ENCODE assay signal across 14 cellular contexts in genomic region chr2:216505133-216506106, GRCh38. TPM values are rescaled to one million over a fixed set of nuclear protein-coding genes. Genes with fewer than 3 reads are reported as not detected.
A peak's percentile ranks its signal among the peaks of the same experiment; 100 is the strongest.
DNase-seq lines count a peak whose midpoint lies in the region; TF ChIP-seq lines count a peak whose summit lies in the region.
"Had no signal": no experiment of that assay in that cellular context is flagged by ENCODE, and none has a peak within 500 bp of the region (broad histone marks: within the 10 kb centered on the region; RNA-seq: fewer than 3 reads in every experiment).

No MANE protein-coding gene starts in this region.

- H3K36me3 Mint-ChIP-seq in activated T-cell treated with anti-CD3 and anti-CD28 coated beads, Interleukin-2, amount 50 U/mL, for 24 hours (ENCODE audit: low read depth) = peaks cover 91% of the 10 kb centered on the region
- peaks cover 24% of the 10 kb centered on the region for H3K36me3 Mint-ChIP-seq in activated naive CD8-positive, alpha-beta T cell
- H3K36me3 Mint-ChIP-seq in neural progenitor cell = peaks cover 50% of the 10 kb centered on the region

- H3K9me3 ChIP-seq in HUES48 (ENCODE audit: control insufficient read depth, insufficient read depth, low read length) (no peaks in the 10 kb centered on the region), neural progenitor cell (ENCODE audit: low read depth) (no peaks in the 10 kb centered on the region), vagina (no peaks in the 10 kb centered on the region)
- H3K9me3 ChIP-seq: upper lobe of right lung had no signal

- H3K4me3 ChIP-seq in HUES48 (ENCODE audit: low read depth, low read length) (no peak overlapping the region), neural progenitor cell (no peak overlapping the region), vagina (no peak overlapping the region)
- H3K4me3 ChIP-seq: upper lobe of right lung had no signal

- H3F3A ChIP-seq in neural progenitor cell (ENCODE audit: low read depth) = peaks cover 81% of the 10 kb centered on the region

- peaks cover 42% of the 10 kb centered on the region for H3K79me2 ChIP-seq in neural progenitor cell (ENCODE audit: low read depth)

- H3K27me3 Mint-ChIP-seq in activated T-cell treated with anti-CD3 and anti-CD28 coated beads, Interleukin-2, amount 50 U/mL, for 24 hours = no peaks in the 10 kb centered on the region
- H3K27me3 Mint-ChIP-seq in activated naive CD8-positive, alpha-beta T cell = no peaks in the 10 kb centered on the region
- peaks cover 2% of the 10 kb centered on the region for H3K27me3 Mint-ChIP-seq in neural progenitor cell (ENCODE audit: insufficient read depth, low read depth)

- peak overlapping the region; percentile 14 for H3K27ac ChIP-seq in HUES48 (ENCODE audit: low read depth, low read length)
- H3K27ac ChIP-seq in neural progenitor cell = peak overlapping the region; percentile 34
- H3K27ac ChIP-seq in vagina = no peak overlapping the region
- H3K27ac ChIP-seq: KMS-11, upper lobe of right lung had no signal

- peak; percentile 45 for DNase-seq in activated T-cell treated with anti-CD3 and anti-CD28 coated beads, Interleukin-2, amount 50 U/mL, for 24 hours
- no peak for DNase-seq in activated T-cell treated with anti-CD3 and anti-CD28 coated beads, Interleukin-2, amount 50 U/mL, for 1 hour
- DNase-seq in neural progenitor cell (ENCODE audit: low spot score) (no peak), foreskin melanocyte (no peak), vagina (ENCODE audit: extremely low spot score in 2 of 2) (no peak), NCI-H1092 treated with DMSO at 0.1 percent for 48 hours (lab: John Stamatoyannopoulos, UW) (no peak)
- DNase-seq: anterior cingulate cortex, mammary epithelial cell, NCI-H187, NCI-H526 treated with DMSO at 0.1 percent for 48 hours, upper lobe of right lung had no signal

- peak overlapping the region; percentile 87 for H3K27ac Mint-ChIP-seq in activated T-cell treated with anti-CD3 and anti-CD28 coated beads, Interleukin-2, amount 50 U/mL, for 24 hours
- H3K27ac Mint-ChIP-seq in activated naive CD8-positive, alpha-beta T cell = peak overlapping the region; percentile 54
- H3K27ac Mint-ChIP-seq in neural progenitor cell = no peak overlapping the region

- H3K9ac ChIP-seq in HUES48 (ENCODE audit: low read depth, low read length) (no peak overlapping the region), neural progenitor cell (no peak overlapping the region)
- H3K9ac ChIP-seq: KMS-11 had no signal

- H3K36me3 ChIP-seq in HUES48 (ENCODE audit: control insufficient read depth, insufficient read depth, low read length) = peaks cover 58% of the 10 kb centered on the region
- H3K36me3 ChIP-seq in neural progenitor cell = peaks cover 26% of the 10 kb centered on the region
- peaks cover 0 to 40% of the 10 kb centered on the region in 2 donors for H3K36me3 ChIP-seq in vagina

- peaks cover 2% of the 10 kb centered on the region for H3K9me3 Mint-ChIP-seq in activated T-cell treated with anti-CD3 and anti-CD28 coated beads, Interleukin-2, amount 50 U/mL, for 24 hours
- no peaks in the 10 kb centered on the region for H3K9me3 Mint-ChIP-seq in activated naive CD8-positive, alpha-beta T cell (ENCODE audit: low read depth)
- no peaks in the 10 kb centered on the region for H3K9me3 Mint-ChIP-seq in neural progenitor cell

- H3K4me3 Mint-ChIP-seq in activated T-cell treated with anti-CD3 and anti-CD28 coated beads, Interleukin-2, amount 50 U/mL, for 24 hours = no peak overlapping the region
- H3K4me3 Mint-ChIP-seq in activated naive CD8-positive, alpha-beta T cell = no peak overlapping the region
- no peak overlapping the region for H3K4me3 Mint-ChIP-seq in neural progenitor cell

- H3K4me1 ChIP-seq in HUES48 (ENCODE audit: control insufficient read depth, insufficient read depth, low read length) (peaks cover 5% of the 10 kb centered on the region; the same call in 1 of the 2 replicates), neural progenitor cell (peaks cover 10% of the 10 kb centered on the region), vagina (peaks cover 26% of the 10 kb centered on the region)

- H3K27me3 ChIP-seq in HUES48 (ENCODE audit: control insufficient read depth, insufficient read depth, low read length) (no peaks in the 10 kb centered on the region), neural progenitor cell (no peaks in the 10 kb centered on the region), vagina (no peaks in the 10 kb centered on the region)
- H3K27me3 ChIP-seq: upper lobe of right lung had no signal

- intact Hi-C loops in vagina (cut with DNase I) = no loop called here

- peaks cover 83% of the 10 kb centered on the region for H4K20me1 ChIP-seq in neural progenitor cell (ENCODE audit: low read depth)

- no peak overlapping the region for H2AFZ ChIP-seq in neural progenitor cell (replicated peaks)

- TF ChIP-seq CTCF in neural progenitor cell (IDR thresholded peaks at IDR 0.05) (no peak), vagina (IDR thresholded peaks at IDR 0.05) (no peak)

- no peak overlapping the region for H3K4me2 ChIP-seq in neural progenitor cell
- H3K4me2 ChIP-seq: KMS-11 had no signal

- TF ChIP-seq POLR2A in vagina (IDR thresholded peaks at IDR 0.05) = no peak

- peaks cover 36% of the 10 kb centered on the region for H3K4me1 Mint-ChIP-seq in activated T-cell treated with anti-CD3 and anti-CD28 coated beads, Interleukin-2, amount 50 U/mL, for 24 hours (ENCODE audit: low read depth)
- peaks cover 38% of the 10 kb centered on the region for H3K4me1 Mint-ChIP-seq in activated naive CD8-positive, alpha-beta T cell (ENCODE audit: low read depth)
- H3K4me1 Mint-ChIP-seq in neural progenitor cell = peaks cover 22% of the 10 kb centered on the region

RNA-seq across cellular contexts. Expression of gene RPL37A, which starts 6.8 kb away (rescaled TPM):
- total RNA-seq in neural progenitor cell (ENCODE audit: low replicate concordance) (1,730 and 1,918 TPM in 2 replicates), vagina (1,089 TPM)
